11 cellular contexts compared by ENCODE assay signal in genomic region chr17:76840443-76840767, GRCh38. TPM values are rescaled to one million over a fixed set of nuclear protein-coding genes. Genes with fewer than 3 reads are reported as not detected.
A peak's percentile ranks its signal among the peaks of the same experiment; 100 is the strongest.
DNase-seq lines count a peak whose midpoint lies in the region; ATAC-seq and TF ChIP-seq lines count a peak whose summit lies in the region.
"Had no signal": no experiment of that assay in that cellular context is flagged by ENCODE, and none has a peak within 500 bp of the region (broad histone marks: within the 10 kb centered on the region; RNA-seq: fewer than 3 reads in every experiment).

No MANE protein-coding gene starts in this region.

- H3K4me1 ChIP-seq in CD8-positive, alpha-beta T cell (ENCODE audit: insufficient read depth, low read length), result peaks cover 8% of the 10 kb centered on the region

- POLR2A ChIA-PET in CD8-positive, alpha-beta T cell (lab: Charles Lee), result no interaction called here

- peaks cover 13% of the 10 kb centered on the region for H3K4me1 Mint-ChIP-seq in T-helper 2 cell treated with Interferon-gamma antibody and Interleukin-4, amounts not matched to agents 5 μg/mL and 100 μg/mL, for 36 hours (ENCODE audit: low read depth)
- H3K4me1 Mint-ChIP-seq in central memory CD8-positive, alpha-beta T cell, result peaks cover 28% of the 10 kb centered on the region
- H3K4me1 Mint-ChIP-seq in CD8-positive, alpha-beta T cell (ENCODE audit: low read depth), result peaks cover 8% of the 10 kb centered on the region

- H3K9me3 ChIP-seq in CD8-positive, alpha-beta T cell (ENCODE audit: low read length), result no peaks in the 10 kb centered on the region
- H3K9me3 ChIP-seq: adrenal gland, upper lobe of left lung had no signal

- no peaks in the 10 kb centered on the region for H3K9me3 Mint-ChIP-seq in T-helper 2 cell treated with Interferon-gamma antibody and Interleukin-4, amounts not matched to agents 5 μg/mL and 100 μg/mL, for 36 hours
- H3K9me3 Mint-ChIP-seq in central memory CD8-positive, alpha-beta T cell, result no peaks in the 10 kb centered on the region
- no peaks in the 10 kb centered on the region for H3K9me3 Mint-ChIP-seq in CD8-positive, alpha-beta T cell

- no peak overlapping the region for H3K27ac Mint-ChIP-seq in T-helper 2 cell treated with Interferon-gamma antibody and Interleukin-4, amounts not matched to agents 5 μg/mL and 100 μg/mL, for 36 hours
- H3K27ac Mint-ChIP-seq in central memory CD8-positive, alpha-beta T cell (ENCODE audit: low read depth), result no peak overlapping the region
- no peak overlapping the region for H3K27ac Mint-ChIP-seq in CD8-positive, alpha-beta T cell

- CTCF ChIA-PET in CD8-positive, alpha-beta T cell (lab: Charles Lee), result no interaction called here

- intact Hi-C loops in CD8-positive, alpha-beta T cell (cut with DNase I, micrococcal nuclease), result loop anchor here in 1 of 2 experiments (5.0 kb wide), 1 partner anchor 128 kb away; the partner anchor contains the start of gene MXRA7

- no peak for DNase-seq in T-helper 2 cell treated with Interferon-gamma antibody and Interleukin-4, amounts not matched to agents 5 μg/mL and 100 μg/mL, for 36 hours (ENCODE audit: low spot score)
- DNase-seq in T-helper 2 cell (no peak), NCI-H69 (lab: John Stamatoyannopoulos, UW) (peak; percentile 55), retina (peak; percentile 34), NCI-H524 (lab: John Stamatoyannopoulos, UW) (no peak), anterior cingulate cortex (lab: John Stamatoyannopoulos, UW) (no peak)
- no peak for DNase-seq in central memory CD8-positive, alpha-beta T cell (ENCODE audit: low spot score in 2 of 2)
- DNase-seq in CD8-positive, alpha-beta T cell, result no peak
- DNase-seq: NCI-H1694 treated with DMSO at 0.1 percent for 48 hours had no signal

- H3K36me3 Mint-ChIP-seq in T-helper 2 cell treated with Interferon-gamma antibody and Interleukin-4, amounts not matched to agents 5 μg/mL and 100 μg/mL, for 36 hours (ENCODE audit: low read depth), result no peaks in the 10 kb centered on the region
- H3K36me3 Mint-ChIP-seq in central memory CD8-positive, alpha-beta T cell (ENCODE audit: insufficient read depth), result peaks cover 1% of the 10 kb centered on the region
- H3K36me3 Mint-ChIP-seq in CD8-positive, alpha-beta T cell, result no peaks in the 10 kb centered on the region

- H3K27me3 ChIP-seq in CD8-positive, alpha-beta T cell (ENCODE audit: insufficient read depth, low read length), result peaks cover 23% of the 10 kb centered on the region
- H3K27me3 ChIP-seq: upper lobe of left lung had no signal

- no peak for ATAC-seq in central memory CD8-positive, alpha-beta T cell (replicated peaks; ENCODE audit: extremely low read depth, poor library complexity, severe bottlenecking)
- no peak for ATAC-seq in CD8-positive, alpha-beta T cell

- no peak for TF ChIP-seq CTCF in CD8-positive, alpha-beta T cell (IDR thresholded peaks at IDR 0.05)

- H3K4me3 Mint-ChIP-seq in T-helper 2 cell treated with Interferon-gamma antibody and Interleukin-4, amounts not matched to agents 5 μg/mL and 100 μg/mL, for 36 hours, result peak overlapping the region; percentile 45
- peak overlapping the region; percentile 49 for H3K4me3 Mint-ChIP-seq in central memory CD8-positive, alpha-beta T cell
- no peak overlapping the region for H3K4me3 Mint-ChIP-seq in CD8-positive, alpha-beta T cell

- H3K36me3 ChIP-seq in CD8-positive, alpha-beta T cell (ENCODE audit: insufficient read depth, low read length), result no peaks in the 10 kb centered on the region
- H3K36me3 ChIP-seq: adrenal gland, upper lobe of left lung had no signal

- H3K27ac ChIP-seq in CD8-positive, alpha-beta T cell (ENCODE audit: low read depth, low read length), result no peak overlapping the region
- H3K27ac ChIP-seq: adrenal gland had no signal

- H3K4me3 ChIP-seq in CD8-positive, alpha-beta T cell (ENCODE audit: low read depth, low read length), result no peak overlapping the region

- H3K27me3 Mint-ChIP-seq in T-helper 2 cell treated with Interferon-gamma antibody and Interleukin-4, amounts not matched to agents 5 μg/mL and 100 μg/mL, for 36 hours (ENCODE audit: low read depth), result peaks cover 47% of the 10 kb centered on the region
- peaks cover 53% of the 10 kb centered on the region for H3K27me3 Mint-ChIP-seq in central memory CD8-positive, alpha-beta T cell
- peaks cover 44% of the 10 kb centered on the region for H3K27me3 Mint-ChIP-seq in CD8-positive, alpha-beta T cell (ENCODE audit: low read depth)

RNA-seq across cellular contexts. Expression of gene MGAT5B, which starts 27.8 kb away (rescaled TPM):
- under 1 TPM; 0.24 to 0.36 TPM for total RNA-seq in CD8-positive, alpha-beta T cell

Comparison
In these comparisons a context has a peak if more than half of its experiments do, and no peak if none do; other contexts are left out.
1. DNase-seq: peak in NCI-H69 (single experiment) and retina (single experiment); none in T-helper 2 cell treated with Interferon-gamma antibody and Interleukin-4, amounts not matched to agents 5 μg/mL and 100 μg/mL, for 36 hours (single experiment), T-helper 2 cell (0 of 5), central memory CD8-positive, alpha-beta T cell (0 of 2), NCI-H524 (0 of 2), anterior cingulate cortex (0 of 58) and CD8-positive, alpha-beta T cell (0 of 7).